Comparison of ENCODE assay signal across 26 cellular contexts in the genomic region with DNA sequence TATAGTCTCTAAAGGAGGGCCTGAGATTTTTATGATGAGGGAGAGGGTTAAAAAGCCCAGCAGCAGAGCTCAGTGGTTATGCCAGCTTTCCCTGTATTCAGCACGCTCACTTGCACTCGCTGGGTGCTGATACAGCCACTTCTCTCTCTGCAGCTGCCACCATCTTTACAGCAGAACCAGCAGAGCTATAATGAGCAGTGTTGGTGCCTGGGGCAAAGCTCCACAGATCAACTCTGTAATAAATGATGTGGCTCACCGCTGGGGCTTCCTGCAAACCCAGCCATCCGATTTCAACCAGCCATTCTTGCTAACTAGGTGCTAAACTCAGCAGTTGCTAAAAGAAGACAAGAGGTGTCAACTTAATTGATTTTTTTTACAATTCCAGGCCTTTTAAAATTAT. TPM values are rescaled to one million over a fixed set of nuclear protein-coding genes. Genes with fewer than 3 reads are reported as not detected.
"Had no signal": no experiment of that assay in that cellular context is flagged by ENCODE, and none has a peak within 500 bp of the region (broad histone marks: within the 10 kb centered on the region; RNA-seq: fewer than 3 reads in every experiment).

No MANE protein-coding gene starts in this region.

- ATAC-seq: activated naive CD4-positive, alpha-beta T cell treated with anti-CD3 and anti-CD28 coated beads, Interleukin-2, amount 50 U/mL, for 72 hours; activated T-helper 17 cell treated with anti-CD3 and anti-CD28 coated beads, Interleukin-2, amount 50 U/mL, for 72 hours; gastroesophageal sphincter; heart left ventricle; left lobe of liver; lower lobe of right lung; naive thymus-derived CD4-positive, alpha-beta T cell; stimulated activated memory B cell treated with anti-CD40 and anti-IgM and Interleukin-4, amounts not matched to agents 10 μg/mL and 1 μg/mL and 100 μg/mL, for 72 hours had no signal

- DNase-seq: activated CD4-positive, alpha-beta T cell treated with anti-CD3 and anti-CD28 coated beads, Interleukin-2, amount 50 U/mL, for 4 hours; activated CD8-positive, alpha-beta memory T cell treated with anti-CD3 and anti-CD28 coated beads for 24 hours; activated CD8-positive, alpha-beta memory T cell treated with anti-CD3 and anti-CD28 coated beads, Interleukin-2, amount 50 U/mL, for 4 hours; activated T-cell treated with anti-CD3 and anti-CD28 coated beads, Interleukin-2, amount 50 U/mL, for 24 hours; colonic mucosa; heart left ventricle; islet precursor cell; lower lobe of right lung; mesendoderm; naive thymus-derived CD4-positive, alpha-beta T cell; retina; sigmoid colon; stimulated activated CD4-positive, alpha-beta T cell treated with anti-CD3 and anti-CD28 coated beads, Interleukin-15, amount 100 ng/mL, for 24 hours; stomach; T-helper 1 cell; trophoblast cell had no signal

- H3K9me3 ChIP-seq: ascending aorta, colonic mucosa, gastroesophageal sphincter, heart left ventricle, lower lobe of right lung, sigmoid colon, stomach, suprapubic skin had no signal

- H3K4me3 ChIP-seq: ascending aorta, colonic mucosa, gastroesophageal sphincter, heart left ventricle, lower lobe of right lung, neural progenitor cell, sigmoid colon, smooth muscle cell, stomach, suprapubic skin had no signal

- H3K36me3 ChIP-seq: ascending aorta, colonic mucosa, gastroesophageal sphincter, heart left ventricle, lower lobe of right lung, neural progenitor cell, suprapubic skin had no signal

- H3K27ac ChIP-seq: ascending aorta, colonic mucosa, epithelial cell of prostate, gastroesophageal sphincter, heart left ventricle, lower lobe of right lung, neural progenitor cell, sigmoid colon, stomach, suprapubic skin had no signal

- H3K4me1 ChIP-seq: ascending aorta, colonic mucosa had no signal

- H3K27me3 ChIP-seq: ascending aorta, colonic mucosa, gastroesophageal sphincter, sigmoid colon, stomach had no signal

RNA-seq across cellular contexts. Expression of gene ARNT2, which starts 48.0 kb away (rescaled TPM):
- total RNA-seq: activated naive CD4-positive, alpha-beta T cell treated with anti-CD3 and anti-CD28 coated beads, Interleukin-2, amount 50 U/mL, for 72 hours; naive thymus-derived CD4-positive, alpha-beta T cell had no signal
